Comparison of ENCODE assay signal across 12 cellular contexts in genomic region chr2:219243291-219243761, GRCh38. TPM values are rescaled to one million over a fixed set of nuclear protein-coding genes. Genes with fewer than 3 reads are reported as not detected.
DNase-seq lines count a peak whose midpoint lies in the region; ATAC-seq and TF ChIP-seq lines count a peak whose summit lies in the region.
"Had no signal": no experiment of that assay in that cellular context is flagged by ENCODE, and none has a peak within 500 bp of the region (broad histone marks: within the 10 kb centered on the region; RNA-seq: fewer than 3 reads in every experiment).

No MANE protein-coding gene starts in this region.

- peaks cover 23 to 31% of the 10 kb centered on the region in 2 donors for H3K36me3 Mint-ChIP-seq in CD14-positive monocyte
- no peaks in the 10 kb centered on the region for H3K36me3 Mint-ChIP-seq in T-helper 17 cell (ENCODE audit: low read depth)

- H3K27me3 Mint-ChIP-seq in CD14-positive monocyte (ENCODE audit: low read depth in 3 of 3) (peaks cover 0 to 1% (median 1%) of the 10 kb centered on the region in 3 donors), T-helper 17 cell (no peaks in the 10 kb centered on the region)

- H3K27ac Mint-ChIP-seq in CD14-positive monocyte (peak overlapping the region; percentile 72 to 95 (median 87)), T-helper 17 cell (no peak overlapping the region)
- H3K27ac Mint-ChIP-seq: endodermal cell had no signal

- no peaks in the 10 kb centered on the region for H3K36me3 ChIP-seq in prostate gland

- H3K4me3 ChIP-seq in prostate gland = peak overlapping the region in 1 of 2 donors; percentile 8
- H3K4me3 ChIP-seq: SJSA1 had no signal

- DNase-seq in CD14-positive monocyte (ENCODE audit: low spot score) = peak; percentile 84
- DNase-seq in T-helper 17 cell = no peak
- DNase-seq in foreskin melanocyte = peak; percentile 40
- no peak for DNase-seq in prostate gland (ENCODE audit: low spot score)
- no peak for DNase-seq in NCI-H2171 (lab: John Stamatoyannopoulos, UW)
- no peak for DNase-seq in NCI-H2107 treated with DMSO at 0.1 percent for 48 hours (lab: John Stamatoyannopoulos, UW; ENCODE audit: unreplicated experiment)
- DNase-seq: endodermal cell, NCI-H2029 had no signal

- TF ChIP-seq CTCF in CD14-positive monocyte (IDR thresholded peaks at IDR 0.05) (no peak), prostate gland (IDR thresholded peaks at IDR 0.05) (no peak)

- intact Hi-C loops in CD14-positive monocyte (cut with micrococcal nuclease) = no loop called here
- intact Hi-C loops in prostate gland (cut with DNase I) = no loop called here

- H3K27ac ChIP-seq in prostate gland = no peak overlapping the region
- H3K27ac ChIP-seq: SJSA1 had no signal

- peak; percentile 12 for TF ChIP-seq POLR2A in prostate gland (IDR thresholded peaks at IDR 0.05)

- H3K4me1 Mint-ChIP-seq in CD14-positive monocyte (peaks cover 47% of the 10 kb centered on the region), T-helper 17 cell (peaks cover 38% of the 10 kb centered on the region)

- no peaks in the 10 kb centered on the region for H3K27me3 ChIP-seq in prostate gland (replicated peaks; ENCODE audit: insufficient read depth)
- H3K27me3 ChIP-seq: SJSA1 had no signal

- H3K9me3 Mint-ChIP-seq in CD14-positive monocyte = no peaks in the 10 kb centered on the region
- H3K9me3 Mint-ChIP-seq: endodermal cell had no signal

- no peak for ATAC-seq in T-helper 17 cell
- ATAC-seq in GM21360 (IDR thresholded peaks at IDR 0.05; ENCODE audit: unreplicated experiment) = no peak
- ATAC-seq in GM18511 (IDR thresholded peaks at IDR 0.05; ENCODE audit: unreplicated experiment) = no peak

- 35% methylated on average over 28 of the region's 28 CpGs for WGBS in prostate gland

- peaks cover 3% of the 10 kb centered on the region for H3K4me1 ChIP-seq in prostate gland (replicated peaks)

- H3K4me3 Mint-ChIP-seq in CD14-positive monocyte = peak overlapping the region; percentile 79 to 89
- peak overlapping the region; percentile 33 for H3K4me3 Mint-ChIP-seq in T-helper 17 cell
- H3K4me3 Mint-ChIP-seq: endodermal cell had no signal

- H3K9me3 ChIP-seq in T-helper 17 cell (ENCODE audit: control insufficient read depth, low read length, poor library complexity, severe bottlenecking) = no peaks in the 10 kb centered on the region
- no peaks in the 10 kb centered on the region for H3K9me3 ChIP-seq in prostate gland
- H3K9me3 ChIP-seq: SJSA1 had no signal

RNA-seq across cellular contexts. Expression of gene GLB1L, which starts 1.9 kb away (rescaled TPM):
- polyA plus RNA-seq in CD14-positive monocyte = 10 to 100 TPM in 1 of 2 donors, 1 to 10 TPM in 1; 4.0 to 11.7 TPM
- total RNA-seq in T-helper 17 cell = 1 to 10 TPM in 1 of 2 donors, under 1 TPM in 1; 0.94 to 3.1 TPM
- 10 to 100 TPM; 23.1 to 25.0 TPM for total RNA-seq in prostate gland

RNA-seq across cellular contexts. Expression of gene STK16, which starts 2.0 kb away (rescaled TPM):
- 10 to 100 TPM; 16.7 to 17.8 TPM for polyA plus RNA-seq in CD14-positive monocyte
- 10 to 100 TPM; 11.9 to 17.2 TPM for total RNA-seq in T-helper 17 cell
- 10 to 100 TPM; 20.5 to 26.1 TPM for total RNA-seq in prostate gland

RNA-seq across cellular contexts. Expression of gene TUBA4B, which starts 9.7 kb away (rescaled TPM):
- not detected for polyA plus RNA-seq in CD14-positive monocyte
- total RNA-seq in T-helper 17 cell = not detected
- not detected for total RNA-seq in prostate gland
- total RNA-seq: endodermal cell, mesenteric fat pad, SJSA1 had no signal

RNA-seq across cellular contexts. Expression of gene TUBA4A, which starts 10.4 kb away (rescaled TPM):
- 10 to 100 TPM; 72.7 to 81.9 TPM for polyA plus RNA-seq in CD14-positive monocyte
- 100 to 1,000 TPM; 107 to 184 TPM for total RNA-seq in T-helper 17 cell
- total RNA-seq in prostate gland = 10 to 100 TPM; 43.5 to 51.2 TPM

RNA-seq across cellular contexts. Expression of gene ANKZF1, which starts 13.7 kb away (rescaled TPM):
- polyA plus RNA-seq in CD14-positive monocyte = 10 to 100 TPM in 1 of 2 donors, 1 to 10 TPM in 1; 7.6 to 10.4 TPM
- 10 to 100 TPM; 92.5 to 93.5 TPM for total RNA-seq in T-helper 17 cell
- 10 to 100 TPM; 64.4 to 85.7 TPM for total RNA-seq in prostate gland

Comparison
In these comparisons a context has a peak if more than half of its experiments do, and no peak if none do; other contexts are left out.
1. DNase-seq: peak in CD14-positive monocyte (single experiment) and foreskin melanocyte (single experiment); none in T-helper 17 cell (0 of 3), prostate gland (single experiment), NCI-H2171 (single experiment) and NCI-H2107 treated with DMSO at 0.1 percent for 48 hours (single experiment).
2. RNA of gene GLB1L, which starts 1.9 kb away (total RNA-seq): 23.1 to 25.0 TPM in prostate gland; 0.94 to 3.1 TPM in T-helper 17 cell; every median in the first group is over 4 times any median in the second.